Comparison of ENCODE assay signal across 19 cellular contexts in genomic region chr3:193648542-193649076, GRCh38. TPM values are rescaled to one million over a fixed set of nuclear protein-coding genes. Genes with fewer than 3 reads are reported as not detected.
DNase-seq lines count a peak whose midpoint lies in the region; FAIRE-seq and TF ChIP-seq lines count a peak whose summit lies in the region.
"Had no signal": no experiment of that assay in that cellular context is flagged by ENCODE, and none has a peak within 500 bp of the region (broad histone marks: within the 10 kb centered on the region; RNA-seq: fewer than 3 reads in every experiment).

No MANE protein-coding gene starts in this region.

- no peak overlapping the region for H3K27ac Mint-ChIP-seq in astrocyte (ENCODE audit: unreplicated experiment)
- H3K27ac Mint-ChIP-seq: B cell; CD4-positive, alpha-beta T cell; CD8-positive, alpha-beta T cell had no signal

- DNase-seq in GM18507 (ENCODE audit: extremely low spot score, insufficient read length, low read depth) (no peak), astrocyte (ENCODE audit: low read depth) (no peak), erythroblast (lab: John Stamatoyannopoulos, UW) (peak; percentile 14 to 38), HTR-8/SVneo (ENCODE audit: insufficient read length, low spot score) (no peak), kidney (no peak)
- DNase-seq: AML-193; Caco-2; Calu3; CD4-positive, alpha-beta T cell; CD8-positive, alpha-beta T cell; DMS79 treated with DMSO at 0.1 percent for 48 hours; GF-D8 had no signal

- TF ChIP-seq CTCF in astrocyte (IDR thresholded peaks at IDR 0.05; ENCODE audit: insufficient read depth, low read depth, low read length) (no peak), kidney (IDR thresholded peaks at IDR 0.05; ENCODE audit: borderline replicate concordance, extremely low read depth, insufficient read depth) (no peak)

- no peak overlapping the region for H3K27ac ChIP-seq in astrocyte (ENCODE audit: low read depth, low read length)
- no peak overlapping the region for H3K27ac ChIP-seq in kidney (ENCODE audit: low read depth in 2 of 2, low read length in 2 of 2)
- H3K27ac ChIP-seq: 22Rv1; A549; BLaER1 treated with 17β-estradiol and CSF1 and Interleukin-3, amounts not matched to agents 10 nM and 100 nM; C4-2B had no signal

- H3K4me3 Mint-ChIP-seq in astrocyte (ENCODE audit: unreplicated experiment), result no peak overlapping the region
- H3K4me3 Mint-ChIP-seq: B cell; CD4-positive, alpha-beta T cell; CD8-positive, alpha-beta T cell had no signal

- no peaks in the 10 kb centered on the region for H3K4me1 Mint-ChIP-seq in astrocyte (ENCODE audit: low read depth, unreplicated experiment)
- H3K4me1 Mint-ChIP-seq: B cell had no signal

- H3K36me3 ChIP-seq in astrocyte (ENCODE audit: insufficient read depth, low read length) (peaks cover 50% of the 10 kb centered on the region), kidney (ENCODE audit: control insufficient read depth in 1 of 2, insufficient read depth in 2 of 2, low read length in 2 of 2) (peaks cover 22 to 37% of the 10 kb centered on the region in 2 donors)

- no peaks in the 10 kb centered on the region for H4K20me1 ChIP-seq in astrocyte (ENCODE audit: insufficient read depth, low read length)

- H3K9ac ChIP-seq in astrocyte (ENCODE audit: low read length) (no peak overlapping the region), kidney (ENCODE audit: low read length in 2 of 2) (no peak overlapping the region)
- H3K9ac ChIP-seq: BLaER1 treated with 17β-estradiol and CSF1 and Interleukin-3, amounts not matched to agents 10 nM and 100 nM had no signal

- H3K27me3 ChIP-seq in astrocyte (ENCODE audit: insufficient read depth, low read length), result no peaks in the 10 kb centered on the region
- H3K27me3 ChIP-seq: BLaER1 treated with 17β-estradiol and CSF1 and Interleukin-3, amounts not matched to agents 10 nM and 100 nM had no signal

- peaks cover 9% of the 10 kb centered on the region for H3K36me3 Mint-ChIP-seq in astrocyte (ENCODE audit: low read depth, unreplicated experiment)

- intact Hi-C loops in kidney (cut with DNase I), result no loop called here

- no peaks in the 10 kb centered on the region for H3K9me3 Mint-ChIP-seq in astrocyte (ENCODE audit: unreplicated experiment)
- H3K9me3 Mint-ChIP-seq: CD4-positive, alpha-beta T cell; CD8-positive, alpha-beta T cell had no signal

- H3K4me3 ChIP-seq in astrocyte (ENCODE audit: insufficient read depth, low read depth, low read length) (no peak overlapping the region), kidney (ENCODE audit: low read length in 2 of 2) (no peak overlapping the region)
- H3K4me3 ChIP-seq: A549; BLaER1 treated with 17β-estradiol and CSF1 and Interleukin-3, amounts not matched to agents 10 nM and 100 nM had no signal

- no peak overlapping the region for H3K4me2 ChIP-seq in astrocyte (ENCODE audit: low read length)
- H3K4me2 ChIP-seq: A549; BLaER1 treated with 17β-estradiol and CSF1 and Interleukin-3, amounts not matched to agents 10 nM and 100 nM had no signal

- TF ChIP-seq POLR2A in erythroblast (IDR thresholded peaks at IDR 0.05; ENCODE audit: low read length), result no peak

- FAIRE-seq in GM18507 (lab: Jason Lieb, UNC), result peak; percentile 5
- peak; percentile 23 for FAIRE-seq in astrocyte (lab: Jason Lieb, UNC)
- no peak for FAIRE-seq in HTR-8/SVneo (lab: Jason Lieb, UNC)
- FAIRE-seq in kidney (lab: Jason Lieb, UNC), result no peak
- FAIRE-seq: A549, D721Med, GM12891 had no signal

- H3K9me3 ChIP-seq in astrocyte (ENCODE audit: insufficient read depth, low read depth, low read length) (no peaks in the 10 kb centered on the region), kidney (ENCODE audit: control insufficient read depth in 1 of 2, low read length in 2 of 2) (no peaks in the 10 kb centered on the region)
- H3K9me3 ChIP-seq: A549; BLaER1 treated with 17β-estradiol and CSF1 and Interleukin-3, amounts not matched to agents 10 nM and 100 nM; Caco-2 had no signal

- no peaks in the 10 kb centered on the region for H3K27me3 Mint-ChIP-seq in astrocyte (ENCODE audit: low read depth, unreplicated experiment)
- H3K27me3 Mint-ChIP-seq: B cell; CD4-positive, alpha-beta T cell had no signal

- no peaks in the 10 kb centered on the region for H3K4me1 ChIP-seq in astrocyte (ENCODE audit: insufficient read depth, low read length)
- no peaks in the 10 kb centered on the region for H3K4me1 ChIP-seq in kidney (ENCODE audit: control insufficient read depth in 1 of 2, insufficient read depth in 1 of 2, low read depth in 1 of 2, low read length in 2 of 2)
- H3K4me1 ChIP-seq: A549; BLaER1 treated with 17β-estradiol and CSF1 and Interleukin-3, amounts not matched to agents 10 nM and 100 nM; Caco-2 had no signal

- H3K79me2 ChIP-seq in astrocyte (ENCODE audit: insufficient read depth, low read length), result no peaks in the 10 kb centered on the region

- H2AFZ ChIP-seq in astrocyte (ENCODE audit: low read depth, low read length), result no peak overlapping the region

RNA-seq across cellular contexts. Expression of gene OPA1, which starts 55.6 kb away (rescaled TPM):
- total RNA-seq in astrocyte, result 60.3 and 61.8 TPM in 2 replicates
- 56.3 TPM for total RNA-seq in kidney
- polyA plus RNA-seq in kidney (ENCODE audit: insufficient read depth, low read depth, low replicate concordance), result 18.1 TPM

Comparison
In these comparisons a context has a peak if more than half of its experiments do, and no peak if none do; other contexts are left out.
1. DNase-seq: peak in erythroblast (2 of 2); none in GM18507 (single experiment), astrocyte (single experiment), HTR-8/SVneo (single experiment) and kidney (single experiment).